ENCODE assay signal across 7 cellular contexts in genomic region chr3:50272538-50272910, GRCh38. TPM values are rescaled to one million over a fixed set of nuclear protein-coding genes. Genes with fewer than 3 reads are reported as not detected.
"Had no signal": no experiment of that assay in that cellular context is flagged by ENCODE, and none has a peak within 500 bp of the region (broad histone marks: within the 10 kb centered on the region; RNA-seq: fewer than 3 reads in every experiment).

No MANE protein-coding gene starts in this region.

RNA-seq across cellular contexts. Expression of gene LSMEM2, which starts 6.4 kb away (rescaled TPM):
- total RNA-seq: activated naive CD4-positive, alpha-beta T cell treated with anti-CD3 and anti-CD28 coated beads for 36 hours; activated T-helper 2 cell treated with anti-CD3 and anti-CD28 coated beads, Interferon-gamma antibody, Interleukin-2, Interleukin-4, amounts not matched to agents 10 μg/mL and 5 μg/mL and 100 μg/mL, durations not matched to agents 14 hours and 24 hours and 36 hours; colonic mucosa; esophagus mucosa; kidney epithelial cell; T-helper 1 cell treated with Interleukin-12 subunit alpha and Interleukin-12 subunit beta and Interleukin-4 antibody, amounts not matched to agents 30 ng/mL and 1 ng/mL, for 36 hours; upper lobe of right lung had no signal
